24 cellular contexts compared by ENCODE assay signal in genomic region chr9:31089822-31090221, GRCh38.
DNase-seq lines count a peak whose midpoint lies in the region; ATAC-seq and TF ChIP-seq lines count a peak whose summit lies in the region.
"Had no signal": no experiment of that assay in that cellular context is flagged by ENCODE, and none has a peak within 500 bp of the region (broad histone marks: within the 10 kb centered on the region; RNA-seq: fewer than 3 reads in every experiment).

No MANE protein-coding gene starts in this region.

- DNase-seq in NB4 (ENCODE audit: low read depth) (peak; percentile 18), astrocyte of the cerebellum (ENCODE audit: low read depth) (peak; percentile 38), foreskin melanocyte (peak; percentile 21), D341Med (ENCODE audit: low spot score) (no peak)
- no peak for DNase-seq in activated naive CD4-positive, alpha-beta T cell treated with anti-CD3 and anti-CD28 coated beads for 36 hours
- DNase-seq: activated CD4-positive, alpha-beta memory T cell treated with anti-CD3 and anti-CD28 coated beads, Interleukin-2, amount 10 ng/mL, durations not matched to agents 7 days and 5 days; activated T-cell treated with anti-CD3 and anti-CD28 coated beads, Interleukin-2, amount 50 U/mL, for 1 hour; dorsolateral prefrontal cortex; erythroblast; heart left ventricle; Karpas-422; natural killer cell; NCI-H1417 treated with DMSO at 0.1 percent for 48 hours; NCI-H2171 treated with DMSO at 0.1 percent for 48 hours; NCI-H82; stimulated activated CD4-positive, alpha-beta T cell treated with anti-CD3 and anti-CD28 coated beads, Interleukin-4, amount 100 ng/mL, for 1 hour had no signal

- in situ Hi-C loops in astrocyte of the cerebellum (cut with HindIII; ENCODE audit: low sequenced_read_pairs), result no loop called here

- no peak overlapping the region for H3K4me3 Mint-ChIP-seq in activated naive CD4-positive, alpha-beta T cell treated with anti-CD3 and anti-CD28 coated beads for 36 hours
- H3K4me3 Mint-ChIP-seq: activated CD4-positive, alpha-beta memory T cell treated with anti-CD3 and anti-CD28 coated beads, Interleukin-2, amount 10 ng/mL, durations not matched to agents 7 days and 5 days; B cell; memory B cell; natural killer cell had no signal

- CTCF ChIA-PET in activated naive CD4-positive, alpha-beta T cell treated with anti-CD3 and anti-CD28 coated beads for 36 hours (lab: Charles Lee), result no interaction called here

- no peaks in the 10 kb centered on the region for H3K36me3 Mint-ChIP-seq in activated naive CD4-positive, alpha-beta T cell treated with anti-CD3 and anti-CD28 coated beads for 36 hours (ENCODE audit: low read depth)
- H3K36me3 Mint-ChIP-seq: activated naive CD4-positive, alpha-beta T cell treated with anti-CD3 and anti-CD28 coated beads, Interleukin-2, amount 50 U/mL, for 72 hours; memory B cell had no signal

- intact Hi-C loops in activated naive CD4-positive, alpha-beta T cell treated with anti-CD3 and anti-CD28 coated beads for 36 hours (cut with micrococcal nuclease), result loop anchor here (10.0 kb wide), 1 partner anchor 1715 kb away; no protein-coding TSS in a partner anchor

- H3K4me3 ChIP-seq in NB4 (ENCODE audit: low read depth, low read length) (no peak overlapping the region), astrocyte of the cerebellum (ENCODE audit: low read depth, low read length) (no peak overlapping the region)
- H3K4me3 ChIP-seq: cardiac muscle cell, dorsolateral prefrontal cortex, heart left ventricle, skin epidermis had no signal

- H3K4me1 Mint-ChIP-seq in activated naive CD4-positive, alpha-beta T cell treated with anti-CD3 and anti-CD28 coated beads for 36 hours (ENCODE audit: low read depth), result no peaks in the 10 kb centered on the region
- H3K4me1 Mint-ChIP-seq: activated CD4-positive, alpha-beta memory T cell treated with anti-CD3 and anti-CD28 coated beads, Interleukin-2, amount 10 ng/mL, durations not matched to agents 7 days and 5 days; B cell; memory B cell; natural killer cell had no signal

- H3K27me3 Mint-ChIP-seq in activated naive CD4-positive, alpha-beta T cell treated with anti-CD3 and anti-CD28 coated beads for 36 hours (ENCODE audit: low read depth), result no peaks in the 10 kb centered on the region
- H3K27me3 Mint-ChIP-seq: activated CD4-positive, alpha-beta memory T cell treated with anti-CD3 and anti-CD28 coated beads, Interleukin-2, amount 10 ng/mL, durations not matched to agents 7 days and 5 days; B cell; memory B cell had no signal

- TF ChIP-seq CTCF in NB4 (IDR thresholded peaks at IDR 0.05; ENCODE audit: low read depth, low read length) (no peak), astrocyte of the cerebellum (IDR thresholded peaks at IDR 0.05; ENCODE audit: low read depth, low read length, missing control alignments) (no peak)

- H3K27ac Mint-ChIP-seq in activated naive CD4-positive, alpha-beta T cell treated with anti-CD3 and anti-CD28 coated beads for 36 hours, result no peak overlapping the region
- H3K27ac Mint-ChIP-seq: activated CD4-positive, alpha-beta memory T cell treated with anti-CD3 and anti-CD28 coated beads, Interleukin-2, amount 10 ng/mL, durations not matched to agents 7 days and 5 days; activated naive CD4-positive, alpha-beta T cell treated with anti-CD3 and anti-CD28 coated beads, Interleukin-2, amount 50 U/mL, for 72 hours; B cell; memory B cell; natural killer cell had no signal

- ATAC-seq in HG03432 (IDR thresholded peaks at IDR 0.05; ENCODE audit: unreplicated experiment) (no peak), GM18511 (IDR thresholded peaks at IDR 0.05; ENCODE audit: unreplicated experiment) (no peak)
- ATAC-seq: activated naive CD4-positive, alpha-beta T cell treated with anti-CD3 and anti-CD28 coated beads, Interleukin-2, amount 50 U/mL, for 72 hours; HCT116; heart left ventricle; natural killer cell had no signal

- H3K9me3 Mint-ChIP-seq in activated naive CD4-positive, alpha-beta T cell treated with anti-CD3 and anti-CD28 coated beads for 36 hours, result no peaks in the 10 kb centered on the region
- H3K9me3 Mint-ChIP-seq: activated CD4-positive, alpha-beta memory T cell treated with anti-CD3 and anti-CD28 coated beads, Interleukin-2, amount 10 ng/mL, durations not matched to agents 7 days and 5 days; activated naive CD4-positive, alpha-beta T cell treated with anti-CD3 and anti-CD28 coated beads, Interleukin-2, amount 50 U/mL, for 72 hours had no signal

- TF ChIP-seq POLR2A in NB4 (IDR thresholded peaks at IDR 0.05; ENCODE audit: extremely low read depth, insufficient read length), result no peak

Comparison
In these comparisons a context has a peak if more than half of its experiments do, and no peak if none do; other contexts are left out.
1. DNase-seq: peak in NB4 (single experiment), astrocyte of the cerebellum (single experiment) and foreskin melanocyte (single experiment); none in D341Med (single experiment) and activated naive CD4-positive, alpha-beta T cell treated with anti-CD3 and anti-CD28 coated beads for 36 hours (single experiment).